ENCODE assay signal across 29 cellular contexts in the genomic region with DNA sequence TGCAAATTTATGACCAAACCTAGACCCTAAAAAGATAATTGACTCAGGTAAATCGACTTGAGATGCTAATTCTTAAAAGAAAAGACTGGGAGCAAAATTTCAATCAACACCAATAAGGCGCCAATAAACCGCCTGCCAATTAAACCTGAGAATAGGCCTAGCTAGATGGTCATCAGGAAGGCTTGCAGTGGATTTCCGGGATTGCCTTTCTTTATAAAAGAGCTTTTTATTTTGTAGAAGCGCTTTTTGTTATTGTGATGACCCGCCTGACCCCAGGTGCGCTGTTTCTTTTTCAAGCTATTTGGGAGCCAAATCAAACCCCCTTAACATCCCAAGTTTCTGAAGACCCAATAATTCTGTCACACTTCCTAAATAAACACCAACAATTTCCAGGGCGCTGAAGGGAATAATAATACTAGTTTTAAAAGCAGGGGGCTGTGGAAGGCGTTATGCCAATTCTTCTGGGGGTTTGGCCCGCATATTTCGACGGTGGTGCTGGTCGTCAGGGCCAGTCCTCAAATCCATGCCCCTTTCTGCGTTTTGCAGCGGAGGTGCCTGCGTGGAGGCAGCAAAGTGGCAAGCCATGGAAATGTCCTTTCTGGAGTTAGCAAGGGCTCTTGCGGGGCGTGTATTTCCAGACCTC. TPM values are rescaled to one million over a fixed set of nuclear protein-coding genes. Genes with fewer than 3 reads are reported as not detected.
DNase-seq lines count a peak whose midpoint lies in the region; ATAC-seq and TF ChIP-seq lines count a peak whose summit lies in the region.
"Had no signal": no experiment of that assay in that cellular context is flagged by ENCODE, and none has a peak within 500 bp of the region (broad histone marks: within the 10 kb centered on the region; RNA-seq: fewer than 3 reads in every experiment).

No MANE protein-coding gene starts in this region.

- H3K4me1 ChIP-seq in iPS-15b (ENCODE audit: control insufficient read depth, insufficient read depth, low read length) (peaks cover 34% of the 10 kb centered on the region), body of pancreas (peaks cover 17% of the 10 kb centered on the region)
- H3K4me1 ChIP-seq: BE2C, Caco-2 had no signal

- WGBS in body of pancreas, 2 donors, result 16 to 26% methylated on average over 16 to 18 of the region's 18 CpGs

- TF ChIP-seq POLR2A in body of pancreas (IDR thresholded peaks at IDR 0.05), result no peak

- H3K9me3 ChIP-seq in iPS-15b (ENCODE audit: control insufficient read depth, insufficient read depth, low read length) (no peaks in the 10 kb centered on the region), body of pancreas (no peaks in the 10 kb centered on the region)
- H3K9me3 ChIP-seq: BE2C, Caco-2 had no signal

- intact Hi-C loops in sciatic nerve (cut with DNase I) (no loop called here), body of pancreas (cut with DNase I) (no loop called here)

- CTCF ChIA-PET in activated naive CD4-positive, alpha-beta T cell treated with anti-CD3 and anti-CD28 coated beads, Interleukin-2, amount 10 ng/mL, durations not matched to agents 7 days and 5 days (lab: Charles Lee), result interaction anchor here (1.1 kb wide), 1 partner anchor 541 kb away, joined by 4 read pairs; no protein-coding TSS in a partner anchor

- H3K27ac Mint-ChIP-seq in activated naive CD4-positive, alpha-beta T cell treated with anti-CD3 and anti-CD28 coated beads, Interleukin-2, amount 10 ng/mL, durations not matched to agents 7 days and 5 days, result peak overlapping the region; percentile 42
- H3K27ac Mint-ChIP-seq in IgD-negative memory B cell, result peak overlapping the region; percentile 74 to 99 (median 76)

- TF ChIP-seq CTCF in body of pancreas (IDR thresholded peaks at IDR 0.05), result no peak

- ATAC-seq in sciatic nerve (no peak), HG02981 (IDR thresholded peaks at IDR 0.05; ENCODE audit: unreplicated experiment) (no peak), body of pancreas (no peak)
- ATAC-seq: heart left ventricle had no signal

- peaks cover 2% of the 10 kb centered on the region for H3K9me3 Mint-ChIP-seq in activated naive CD4-positive, alpha-beta T cell treated with anti-CD3 and anti-CD28 coated beads, Interleukin-2, amount 10 ng/mL, durations not matched to agents 7 days and 5 days
- peaks cover 4 to 29% (median 19%) of the 10 kb centered on the region in 3 donors for H3K9me3 Mint-ChIP-seq in IgD-negative memory B cell

- peaks cover 24% of the 10 kb centered on the region for H3K4me1 Mint-ChIP-seq in activated naive CD4-positive, alpha-beta T cell treated with anti-CD3 and anti-CD28 coated beads, Interleukin-2, amount 10 ng/mL, durations not matched to agents 7 days and 5 days
- H3K4me1 Mint-ChIP-seq in IgD-negative memory B cell, result peaks cover 6 to 10% (median 6%) of the 10 kb centered on the region in 3 donors

- no peak for DNase-seq in activated naive CD4-positive, alpha-beta T cell treated with anti-CD3 and anti-CD28 coated beads, Interleukin-2, amount 10 ng/mL, durations not matched to agents 7 days and 5 days
- DNase-seq in activated naive CD4-positive, alpha-beta T cell treated with anti-CD3 and anti-CD28 coated beads, Interleukin-2, amount 50 U/mL, for 16 hours, result no peak
- DNase-seq in sciatic nerve (ENCODE audit: low spot score), result peak; percentile 25
- DNase-seq in glomerular visceral epithelial cell (ENCODE audit: extremely low spot score), result no peak
- DNase-seq in body of pancreas, result no peak
- DNase-seq: activated CD4-positive, alpha-beta T cell treated with anti-CD3 and anti-CD28 coated beads, Interleukin-2, amount 50 U/mL, for 48 hours; activated effector memory CD4-positive, alpha-beta T cell treated with Interleukin-2 at 50 U/mL for 16 hours; BE2C; Caco-2; DMS79; erythroblast; HCEC 1CT; heart left ventricle; NCI-H1092; NCI-H187 treated with DMSO at 0.1 percent for 48 hours; NCI-H69; small intestine; stimulated activated CD4-positive, alpha-beta T cell treated with anti-CD3 and anti-CD28 coated beads, Interleukin-2, amount 100 ng/mL, for 24 hours; T-helper 9 cell; WERI-Rb-1 had no signal

- no peak overlapping the region for H3K9ac ChIP-seq in iPS-15b (ENCODE audit: low read depth, low read length)

- H3K36me3 ChIP-seq in iPS-15b (ENCODE audit: control insufficient read depth, insufficient read depth, low read length) (no peaks in the 10 kb centered on the region), body of pancreas (replicated peaks in 1 of 2; ENCODE audit: insufficient read depth in 1 of 2, low read depth in 2 of 2) (no peaks in the 10 kb centered on the region)
- H3K36me3 ChIP-seq: BE2C, heart left ventricle, neutrophil, WERI-Rb-1 had no signal

- H3K4me3 Mint-ChIP-seq in activated naive CD4-positive, alpha-beta T cell treated with anti-CD3 and anti-CD28 coated beads, Interleukin-2, amount 10 ng/mL, durations not matched to agents 7 days and 5 days, result no peak overlapping the region
- H3K4me3 Mint-ChIP-seq in IgD-negative memory B cell, result peak overlapping the region in 3 of 4 donors; percentile 16 to 79 (median 43)

- peaks cover 94% of the 10 kb centered on the region for H3K27me3 Mint-ChIP-seq in activated naive CD4-positive, alpha-beta T cell treated with anti-CD3 and anti-CD28 coated beads, Interleukin-2, amount 10 ng/mL, durations not matched to agents 7 days and 5 days
- H3K27me3 Mint-ChIP-seq in IgD-negative memory B cell, result peaks cover 70% of the 10 kb centered on the region

- H3K36me3 Mint-ChIP-seq in activated naive CD4-positive, alpha-beta T cell treated with anti-CD3 and anti-CD28 coated beads, Interleukin-2, amount 10 ng/mL, durations not matched to agents 7 days and 5 days, result peaks cover 6% of the 10 kb centered on the region
- H3K36me3 Mint-ChIP-seq in IgD-negative memory B cell, result no peaks in the 10 kb centered on the region

- H3K4me3 ChIP-seq in iPS-15b (ENCODE audit: low read depth, low read length) (peak overlapping the region; percentile 45), body of pancreas (no peak overlapping the region)
- H3K4me3 ChIP-seq: heart left ventricle had no signal

- peaks cover 71% of the 10 kb centered on the region for H3K27me3 ChIP-seq in iPS-15b (ENCODE audit: control insufficient read depth, insufficient read depth, low read length)
- H3K27me3 ChIP-seq in body of pancreas, result peaks cover 0 to 71% of the 10 kb centered on the region in 2 donors

- no peak overlapping the region for H3K27ac ChIP-seq in body of pancreas
- H3K27ac ChIP-seq: heart left ventricle, neutrophil, WERI-Rb-1 had no signal

RNA-seq across cellular contexts. Expression of gene ZIC5, which starts 2.9 kb away (rescaled TPM):
- not detected for polyA plus RNA-seq in IgD-negative memory B cell
- total RNA-seq in sciatic nerve, result not detected
- not detected for total RNA-seq in body of pancreas
- total RNA-seq: fibroblast of villous mesenchyme, heart left ventricle, lower leg skin, mononuclear cell, pulmonary artery endothelial cell had no signal
- polyA plus RNA-seq: heart left ventricle, keratinocyte had no signal

RNA-seq across cellular contexts. Expression of gene ZIC2, which starts 7.2 kb away (rescaled TPM):
- polyA plus RNA-seq in IgD-negative memory B cell, result not detected
- total RNA-seq in sciatic nerve (not detected), body of pancreas (not detected)
- total RNA-seq: fibroblast of villous mesenchyme, heart left ventricle, mononuclear cell, pulmonary artery endothelial cell had no signal
- polyA plus RNA-seq: heart left ventricle, keratinocyte had no signal
